13 cellular contexts compared by ENCODE assay signal in genomic region chr20:51498765-51499540, GRCh38. TPM values are rescaled to one million over a fixed set of nuclear protein-coding genes. Genes with fewer than 3 reads are reported as not detected.
DNase-seq lines count a peak whose midpoint lies in the region; ATAC-seq and TF ChIP-seq lines count a peak whose summit lies in the region.
"Had no signal": no experiment of that assay in that cellular context is flagged by ENCODE, and none has a peak within 500 bp of the region (broad histone marks: within the 10 kb centered on the region; RNA-seq: fewer than 3 reads in every experiment).

No MANE protein-coding gene starts in this region.

- DNase-seq in activated naive CD4-positive, alpha-beta T cell treated with anti-CD3 and anti-CD28 coated beads, Interleukin-2, amount 10 ng/mL, durations not matched to agents 7 days and 5 days, result no peak
- DNase-seq in activated naive CD4-positive, alpha-beta T cell treated with anti-CD3 and anti-CD28 coated beads, Interleukin-2, amount 50 U/mL, for 16 hours, result no peak
- DNase-seq in OCI-LY7 (ENCODE audit: low spot score) (peak; percentile 54), anterior cingulate cortex (lab: John Stamatoyannopoulos, UW) (no peak), right atrium auricular region (ENCODE audit: low spot score) (no peak), substantia nigra (lab: John Stamatoyannopoulos, UW) (no peak)
- DNase-seq in central memory CD8-positive, alpha-beta T cell (ENCODE audit: low spot score in 2 of 2), result no peak
- DNase-seq in stimulated activated naive CD8-positive, alpha-beta T cell treated with anti-CD3 and anti-CD28 coated beads, Interleukin-15, amount 100 ng/mL, for 72 hours, result no peak
- DNase-seq: HFFc6; NCI-H226; NK-92 treated with Interleukin-12 subunit alpha and Interleukin-12 subunit beta, amount 100 ng/mL, for 24 hours; SHP77 treated with DMSO at 0.1 percent for 48 hours; small intestine had no signal

- BruUV-seq in OCI-LY7 (replicated peaks; lab: Mats Ljungman, UMichigan), result no TSS peak

- peaks cover 29% of the 10 kb centered on the region; the same call in 1 of the 2 replicates for H3K79me2 ChIP-seq in OCI-LY7 (ENCODE audit: insufficient read depth, low read depth, low read length)

- H3K4me1 ChIP-seq in OCI-LY7 (ENCODE audit: insufficient read depth, low read length, poor library complexity, severe bottlenecking) (peaks cover 75% of the 10 kb centered on the region), right atrium auricular region (peaks cover 0 to 18% of the 10 kb centered on the region in 2 donors)

- intact Hi-C loops in OCI-LY7 (cut with micrococcal nuclease; ENCODE audit: unreplicated experiment), result loop anchor here (2.0 kb wide), 1 partner anchor 38 kb away; no protein-coding TSS in a partner anchor

- no peak overlapping the region for H3K4me3 Mint-ChIP-seq in activated naive CD4-positive, alpha-beta T cell treated with anti-CD3 and anti-CD28 coated beads, Interleukin-2, amount 10 ng/mL, durations not matched to agents 7 days and 5 days
- peak overlapping the region; percentile 71 for H3K4me3 Mint-ChIP-seq in central memory CD8-positive, alpha-beta T cell
- H3K4me3 Mint-ChIP-seq in stimulated activated naive CD8-positive, alpha-beta T cell treated with anti-CD3 and anti-CD28 coated beads, Interleukin-15, amount 100 ng/mL, for 72 hours, result peak overlapping the region; percentile 66 to 75
- H3K4me3 Mint-ChIP-seq: HFFc6 had no signal

- peak overlapping the region; percentile 90 for H3K27ac Mint-ChIP-seq in activated naive CD4-positive, alpha-beta T cell treated with anti-CD3 and anti-CD28 coated beads, Interleukin-2, amount 10 ng/mL, durations not matched to agents 7 days and 5 days
- H3K27ac Mint-ChIP-seq in central memory CD8-positive, alpha-beta T cell (ENCODE audit: low read depth), result peak overlapping the region; percentile 99
- peak overlapping the region; percentile 72 to 83 for H3K27ac Mint-ChIP-seq in stimulated activated naive CD8-positive, alpha-beta T cell treated with anti-CD3 and anti-CD28 coated beads, Interleukin-15, amount 100 ng/mL, for 72 hours
- H3K27ac Mint-ChIP-seq: HFFc6 had no signal

- H3K36me3 ChIP-seq in OCI-LY7 (ENCODE audit: insufficient read depth, low read length) (peaks cover 61% of the 10 kb centered on the region), right atrium auricular region (no peaks in the 10 kb centered on the region)

- no peaks in the 10 kb centered on the region for H3K9me3 Mint-ChIP-seq in activated naive CD4-positive, alpha-beta T cell treated with anti-CD3 and anti-CD28 coated beads, Interleukin-2, amount 10 ng/mL, durations not matched to agents 7 days and 5 days
- no peaks in the 10 kb centered on the region for H3K9me3 Mint-ChIP-seq in central memory CD8-positive, alpha-beta T cell
- H3K9me3 Mint-ChIP-seq in stimulated activated naive CD8-positive, alpha-beta T cell treated with anti-CD3 and anti-CD28 coated beads, Interleukin-15, amount 100 ng/mL, for 72 hours, result peaks cover 6 to 7% of the 10 kb centered on the region in 2 donors
- H3K9me3 Mint-ChIP-seq: HFFc6 had no signal

- peaks cover 92% of the 10 kb centered on the region for H3K4me1 Mint-ChIP-seq in activated naive CD4-positive, alpha-beta T cell treated with anti-CD3 and anti-CD28 coated beads, Interleukin-2, amount 10 ng/mL, durations not matched to agents 7 days and 5 days
- peaks cover 95% of the 10 kb centered on the region for H3K4me1 Mint-ChIP-seq in central memory CD8-positive, alpha-beta T cell
- peaks cover 94% of the 10 kb centered on the region for H3K4me1 Mint-ChIP-seq in stimulated activated naive CD8-positive, alpha-beta T cell treated with anti-CD3 and anti-CD28 coated beads, Interleukin-15, amount 100 ng/mL, for 72 hours

- no peak for ATAC-seq in central memory CD8-positive, alpha-beta T cell (replicated peaks; ENCODE audit: extremely low read depth, poor library complexity, severe bottlenecking)
- ATAC-seq in stimulated activated naive CD8-positive, alpha-beta T cell treated with anti-CD3 and anti-CD28 coated beads, Interleukin-15, amount 100 ng/mL, for 72 hours, result no peak

- CTCF ChIA-PET in activated naive CD4-positive, alpha-beta T cell treated with anti-CD3 and anti-CD28 coated beads, Interleukin-2, amount 10 ng/mL, durations not matched to agents 7 days and 5 days (lab: Charles Lee), result interaction anchor here (1.1 kb wide), 1 partner anchor 42 kb away, joined by 3 read pairs; no protein-coding TSS in a partner anchor
- CTCF ChIA-PET in OCI-LY7 (lab: Charles Lee; ENCODE audit: unreplicated experiment), result interaction anchor here (0.6 kb wide), 1 partner anchor 38 kb away, joined by 3 read pairs; no protein-coding TSS in a partner anchor

- POLR2A ChIA-PET in OCI-LY7 (lab: Charles Lee), result interaction anchor here (1.6 to 2.1 kb wide), 2 partner anchors 8 to 28 kb away, joined by 3 to 6 read pairs; no protein-coding TSS in a partner anchor

- no peaks in the 10 kb centered on the region for H4K20me1 ChIP-seq in OCI-LY7 (ENCODE audit: insufficient read depth, low read length)

- H3K4me3 ChIP-seq in OCI-LY7 (ENCODE audit: low read depth, low read length, poor library complexity, severe bottlenecking), result peak overlapping the region; percentile 11
- H3K4me3 ChIP-seq in right atrium auricular region, result no peak overlapping the region

- H3K36me3 Mint-ChIP-seq in activated naive CD4-positive, alpha-beta T cell treated with anti-CD3 and anti-CD28 coated beads, Interleukin-2, amount 10 ng/mL, durations not matched to agents 7 days and 5 days, result peaks cover 55% of the 10 kb centered on the region
- H3K36me3 Mint-ChIP-seq in central memory CD8-positive, alpha-beta T cell (ENCODE audit: insufficient read depth), result peaks cover 27% of the 10 kb centered on the region

- H3K27me3 Mint-ChIP-seq in activated naive CD4-positive, alpha-beta T cell treated with anti-CD3 and anti-CD28 coated beads, Interleukin-2, amount 10 ng/mL, durations not matched to agents 7 days and 5 days, result no peaks in the 10 kb centered on the region
- no peaks in the 10 kb centered on the region for H3K27me3 Mint-ChIP-seq in central memory CD8-positive, alpha-beta T cell
- no peaks in the 10 kb centered on the region for H3K27me3 Mint-ChIP-seq in stimulated activated naive CD8-positive, alpha-beta T cell treated with anti-CD3 and anti-CD28 coated beads, Interleukin-15, amount 100 ng/mL, for 72 hours

- TF ChIP-seq CTCF in OCI-LY7 (conservative IDR thresholded peaks at IDR 0.05; ENCODE audit: low read length) (no peak), right atrium auricular region (IDR thresholded peaks at IDR 0.05) (no peak)

- no peaks in the 10 kb centered on the region for H3K9me2 ChIP-seq in OCI-LY7 (ENCODE audit: insufficient read depth, low read length)

- H3K27ac ChIP-seq in OCI-LY7 (ENCODE audit: low read depth, low read length, poor library complexity, severe bottlenecking) (peak overlapping the region; percentile 79), right atrium auricular region (no peak overlapping the region), substantia nigra (ENCODE audit: low read depth, low read length, poor library complexity, severe bottlenecking) (no peak overlapping the region)

- H3K9me3 ChIP-seq in OCI-LY7 (ENCODE audit: low read length) (no peaks in the 10 kb centered on the region), right atrium auricular region (no peaks in the 10 kb centered on the region)

- no peaks in the 10 kb centered on the region for H3K27me3 ChIP-seq in right atrium auricular region

- peak overlapping the region; percentile 2; the same call in 1 of the 2 replicates for H3K4me2 ChIP-seq in OCI-LY7 (ENCODE audit: low read length)

- no peak overlapping the region for H2AFZ ChIP-seq in OCI-LY7 (ENCODE audit: low read length)

RNA-seq across cellular contexts. Expression of gene NFATC2, which starts 43.6 kb away (rescaled TPM):
- total RNA-seq in OCI-LY7 (2014; rRNA removed; shearing (Covaris generic)), result 12.5 TPM in 2 replicates
- total RNA-seq in OCI-LY7 (2022) (43.7 and 43.8 TPM in 2 replicates), right atrium auricular region (10 to 100 TPM in 1 of 2 donors, 1 to 10 TPM in 1; 8.6 to 12.5 TPM)
